ENCODE assay signal across 16 cellular contexts in genomic region chr11:28842716-28843115, GRCh38.
A peak's percentile ranks its signal among the peaks of the same experiment; 100 is the strongest.
DNase-seq lines count a peak whose midpoint lies in the region.
"Had no signal": no experiment of that assay in that cellular context is flagged by ENCODE, and none has a peak within 500 bp of the region (broad histone marks: within the 10 kb centered on the region; RNA-seq: fewer than 3 reads in every experiment).

No MANE protein-coding gene starts in this region.

- H3K9me3 Mint-ChIP-seq in activated T-helper 2 cell treated with anti-CD3 and anti-CD28 coated beads, Interferon-gamma antibody, Interleukin-2, Interleukin-4, amounts not matched to agents 10 μg/mL and 5 μg/mL and 100 μg/mL, durations not matched to agents 14 hours and 24 hours and 36 hours = peaks cover 6% of the 10 kb centered on the region

- no peak overlapping the region for H3K4me3 ChIP-seq in mesendoderm (ENCODE audit: low read length)
- H3K4me3 ChIP-seq: A549, BLaER1, GM23338 had no signal

- H3K4me1 Mint-ChIP-seq in activated T-helper 2 cell treated with anti-CD3 and anti-CD28 coated beads, Interferon-gamma antibody, Interleukin-2, Interleukin-4, amounts not matched to agents 10 μg/mL and 5 μg/mL and 100 μg/mL, durations not matched to agents 14 hours and 24 hours and 36 hours (ENCODE audit: low read depth) = no peaks in the 10 kb centered on the region
- H3K4me1 Mint-ChIP-seq: CD4-positive, CD25-positive, alpha-beta regulatory T cell; GM23338 had no signal

- H2AK5ac ChIP-seq in mesendoderm (ENCODE audit: low read length) = no peak overlapping the region

- no peak overlapping the region for H3K56ac ChIP-seq in mesendoderm (ENCODE audit: low read length)

- H3K79me1 ChIP-seq in mesendoderm (ENCODE audit: low read length) = no peaks in the 10 kb centered on the region

- H2BK120ac ChIP-seq in mesendoderm (ENCODE audit: low read depth, low read length) = no peak overlapping the region

- no peak overlapping the region for H4K5ac ChIP-seq in mesendoderm (ENCODE audit: low read length)

- H3K36me3 ChIP-seq in mesendoderm (ENCODE audit: control insufficient read depth, insufficient read depth, low read length) = no peaks in the 10 kb centered on the region
- H3K36me3 ChIP-seq: BLaER1 had no signal

- no peaks in the 10 kb centered on the region for H3K4me1 ChIP-seq in mesendoderm (ENCODE audit: control insufficient read depth, low read depth, low read length)
- H3K4me1 ChIP-seq: BLaER1 had no signal

- no peak overlapping the region for H3K4ac ChIP-seq in mesendoderm (ENCODE audit: low read depth, low read length)

- H3K4me3 Mint-ChIP-seq in activated T-helper 2 cell treated with anti-CD3 and anti-CD28 coated beads, Interferon-gamma antibody, Interleukin-2, Interleukin-4, amounts not matched to agents 10 μg/mL and 5 μg/mL and 100 μg/mL, durations not matched to agents 14 hours and 24 hours and 36 hours (ENCODE audit: low read depth) = no peak overlapping the region
- H3K4me3 Mint-ChIP-seq: CD4-positive, CD25-positive, alpha-beta regulatory T cell; GM23338 had no signal

- H3K27ac ChIP-seq in mesendoderm (ENCODE audit: low read depth, low read length) = no peak overlapping the region
- H3K27ac ChIP-seq: BLaER1 had no signal

- H4K8ac ChIP-seq in mesendoderm (ENCODE audit: low read depth, low read length) = no peak overlapping the region

- H2BK15ac ChIP-seq in mesendoderm (replicated peaks; ENCODE audit: low read depth) = no peak overlapping the region

- H3K27ac Mint-ChIP-seq in activated T-helper 2 cell treated with anti-CD3 and anti-CD28 coated beads, Interferon-gamma antibody, Interleukin-2, Interleukin-4, amounts not matched to agents 10 μg/mL and 5 μg/mL and 100 μg/mL, durations not matched to agents 14 hours and 24 hours and 36 hours = no peak overlapping the region
- H3K27ac Mint-ChIP-seq: CD4-positive, CD25-positive, alpha-beta regulatory T cell; GM23338 had no signal

- H3K9ac ChIP-seq in mesendoderm (ENCODE audit: low read length) = no peak overlapping the region
- H3K9ac ChIP-seq: BLaER1 had no signal

- H3K4me2 ChIP-seq in mesendoderm (ENCODE audit: low read length) = no peak overlapping the region
- H3K4me2 ChIP-seq: A549, BLaER1, GM23338 had no signal

- no peak overlapping the region for H2BK5ac ChIP-seq in mesendoderm (ENCODE audit: low read length)

- intact Hi-C loops in activated T-helper 2 cell treated with anti-CD3 and anti-CD28 coated beads, Interferon-gamma antibody, Interleukin-2, Interleukin-4, amounts not matched to agents 10 μg/mL and 5 μg/mL and 100 μg/mL, durations not matched to agents 14 hours and 24 hours and 36 hours (cut with micrococcal nuclease) = no loop called here

- peak; percentile 46 for DNase-seq in ELR (ENCODE audit: low read depth)
- peak; percentile 83 for DNase-seq in M059J (ENCODE audit: low read depth)
- peak; percentile 30 for DNase-seq in dermis blood vessel endothelial cell
- peak; percentile 18 for DNase-seq in mesendoderm
- no peak for DNase-seq in NCI-H2196 (lab: John Stamatoyannopoulos, UW; ENCODE audit: unreplicated experiment)
- DNase-seq in AG08396 (ENCODE audit: low spot score) = no peak
- no peak for DNase-seq in activated T-helper 2 cell treated with anti-CD3 and anti-CD28 coated beads, Interferon-gamma antibody, Interleukin-2, Interleukin-4, amounts not matched to agents 10 μg/mL and 5 μg/mL and 100 μg/mL, durations not matched to agents 14 hours and 24 hours and 36 hours (ENCODE audit: low spot score)
- DNase-seq: AML-193; Calu3; CD4-positive, CD25-positive, alpha-beta regulatory T cell; DMS 273 treated with DMSO at 0.1 percent for 48 hours; GDM1; H7 had no signal

- no peaks in the 10 kb centered on the region for H3K36me3 Mint-ChIP-seq in activated T-helper 2 cell treated with anti-CD3 and anti-CD28 coated beads, Interferon-gamma antibody, Interleukin-2, Interleukin-4, amounts not matched to agents 10 μg/mL and 5 μg/mL and 100 μg/mL, durations not matched to agents 14 hours and 24 hours and 36 hours (ENCODE audit: low read depth)
- H3K36me3 Mint-ChIP-seq: CD4-positive, CD25-positive, alpha-beta regulatory T cell had no signal

- H3K27me3 ChIP-seq in mesendoderm (ENCODE audit: insufficient read depth, low read length, poor library complexity) = no peaks in the 10 kb centered on the region
- H3K27me3 ChIP-seq: BLaER1 had no signal

- H3K23ac ChIP-seq in mesendoderm (ENCODE audit: low read length) = no peak overlapping the region

- no peaks in the 10 kb centered on the region for H3K27me3 Mint-ChIP-seq in activated T-helper 2 cell treated with anti-CD3 and anti-CD28 coated beads, Interferon-gamma antibody, Interleukin-2, Interleukin-4, amounts not matched to agents 10 μg/mL and 5 μg/mL and 100 μg/mL, durations not matched to agents 14 hours and 24 hours and 36 hours (ENCODE audit: low read depth)
- H3K27me3 Mint-ChIP-seq: CD4-positive, CD25-positive, alpha-beta regulatory T cell had no signal

- no peaks in the 10 kb centered on the region for H3K79me2 ChIP-seq in mesendoderm (ENCODE audit: control insufficient read depth, insufficient read depth, low read length)

- WGBS in mesendoderm (ENCODE audit: extremely low coverage, insufficient coverage, low lambda C conversion rate) = no CpG with 5 or more reads among the region's 1 CpG

- H3K18ac ChIP-seq in mesendoderm (ENCODE audit: low read length) = no peak overlapping the region

Comparison
In these comparisons a context has a peak if more than half of its experiments do, and no peak if none do; other contexts are left out.
1. DNase-seq: peak in ELR (single experiment), M059J (single experiment), dermis blood vessel endothelial cell (single experiment) and mesendoderm (single experiment); none in NCI-H2196 (single experiment), AG08396 (single experiment) and activated T-helper 2 cell treated with anti-CD3 and anti-CD28 coated beads, Interferon-gamma antibody, Interleukin-2, Interleukin-4, amounts not matched to agents 10 μg/mL and 5 μg/mL and 100 μg/mL, durations not matched to agents 14 hours and 24 hours and 36 hours (single experiment).